In the genomic region with DNA sequence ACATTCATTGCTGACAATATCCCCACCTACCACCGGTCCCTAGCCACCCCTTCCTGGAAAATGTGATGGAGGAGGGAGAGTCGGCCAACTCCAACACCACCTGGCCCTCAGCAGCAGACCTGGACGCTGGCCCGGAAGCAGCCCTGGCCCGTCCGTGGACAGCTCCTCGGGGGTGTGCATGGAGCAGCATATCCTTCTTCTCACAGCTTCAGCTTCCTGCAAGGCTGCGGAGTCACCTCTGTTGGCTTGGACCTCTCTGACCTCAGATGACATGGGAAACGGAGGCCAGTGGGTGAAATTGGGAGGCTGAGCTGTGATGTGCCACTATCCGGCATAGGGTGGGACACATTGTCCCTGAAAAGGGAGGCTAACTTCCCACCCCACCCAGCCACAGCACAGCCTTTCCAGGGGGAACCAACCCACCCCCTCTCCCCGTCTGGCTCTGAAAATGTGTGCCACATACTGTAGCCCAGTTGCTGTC, we compare ENCODE assay signal across 17 cellular contexts. TPM values are rescaled to one million over a fixed set of nuclear protein-coding genes. Genes with fewer than 3 reads are reported as not detected.
DNase-seq lines count a peak whose midpoint lies in the region; ATAC-seq and TF ChIP-seq lines count a peak whose summit lies in the region.
"Had no signal": no experiment of that assay in that cellular context is flagged by ENCODE, and none has a peak within 500 bp of the region (broad histone marks: within the 10 kb centered on the region; RNA-seq: fewer than 3 reads in every experiment).

No MANE protein-coding gene starts in this region.

- H3K36me3 Mint-ChIP-seq in progenitor cell of endocrine pancreas (ENCODE audit: insufficient read depth), result no peaks in the 10 kb centered on the region
- H3K36me3 Mint-ChIP-seq: activated naive CD8-positive, alpha-beta T cell treated with anti-CD3 and anti-CD28 coated beads for 36 hours had no signal

- H3K27me3 ChIP-seq in adrenal gland (no peaks in the 10 kb centered on the region), right cardiac atrium (ENCODE audit: control insufficient read depth, insufficient read depth) (no peaks in the 10 kb centered on the region), skeletal muscle tissue (ENCODE audit: control insufficient read depth in 3 of 3, insufficient read depth in 3 of 3, low read length in 3 of 3) (peaks cover 0 to 6% (median 0%) of the 10 kb centered on the region in 3 donors)
- H3K27me3 ChIP-seq: tibial artery had no signal

- peak; percentile 92 to 97 for ATAC-seq in right cardiac atrium
- ATAC-seq: activated CD4-positive, CD25-positive, alpha-beta regulatory T cell treated with anti-CD3 and anti-CD28 coated beads, Interleukin-2, amount 50 U/mL, for 24 hours; HCT116; T-helper 17 cell had no signal

- DNase-seq in adrenal gland (peak; percentile 24 to 78 (median 33)), choroid plexus epithelial cell (ENCODE audit: low read depth) (peak; percentile 33), right cardiac atrium (peak; percentile 78 to 86 (median 85)), DMS79 (lab: John Stamatoyannopoulos, UW) (no peak), GF-D8 (lab: John Stamatoyannopoulos, UW) (no peak), progenitor cell of endocrine pancreas (ENCODE audit: low spot score, unreplicated experiment) (no peak), putamen (ENCODE audit: low spot score) (no peak)
- DNase-seq: activated naive CD8-positive, alpha-beta T cell treated with anti-CD3 and anti-CD28 coated beads for 36 hours; activated T-cell treated with anti-CD3 and anti-CD28 coated beads for 4 hours; cortex of kidney; DMS79 treated with DMSO at 0.1 percent for 48 hours; T-helper 17 cell had no signal

- no peak overlapping the region for H3K9ac ChIP-seq in skeletal muscle tissue (ENCODE audit: low read depth in 1 of 3, low read length in 3 of 3)

- intact Hi-C loops in adrenal gland (cut with DNase I), result no loop called here
- intact Hi-C loops in right cardiac atrium (cut with DNase I), result loop anchor here in 1 of 4 donors (10.0 kb wide), 1 partner anchor 56 kb away; no protein-coding TSS in a partner anchor

- TF ChIP-seq POLR2A in adrenal gland (IDR thresholded peaks at IDR 0.05), result no peak

- H3K4me3 ChIP-seq in adrenal gland (no peak overlapping the region), choroid plexus epithelial cell (ENCODE audit: low read depth, low read length) (no peak overlapping the region), right cardiac atrium (ENCODE audit: low read length) (no peak overlapping the region), skeletal muscle tissue (ENCODE audit: low read length in 3 of 3) (peak overlapping the region in 1 of 3 donors; percentile 15)
- H3K4me3 ChIP-seq: tibial artery had no signal

- H3K36me3 ChIP-seq in adrenal gland (replicated peaks in 1 of 2), result no peaks in the 10 kb centered on the region
- H3K36me3 ChIP-seq in skeletal muscle tissue (ENCODE audit: control insufficient read depth in 3 of 3, insufficient read depth in 3 of 3, low read length in 3 of 3), result no peaks in the 10 kb centered on the region
- H3K36me3 ChIP-seq: neutrophil, tibial artery had no signal

- no peaks in the 10 kb centered on the region for H3K4me1 Mint-ChIP-seq in progenitor cell of endocrine pancreas (ENCODE audit: low read depth)

- H3K27me3 Mint-ChIP-seq in progenitor cell of endocrine pancreas, result peaks cover 4% of the 10 kb centered on the region
- H3K27me3 Mint-ChIP-seq: T-helper 17 cell had no signal

- H3K27ac ChIP-seq in adrenal gland (peak overlapping the region in 1 of 5 donors; percentile 57), right cardiac atrium (ENCODE audit: low read length) (peak overlapping the region; percentile 13), skeletal muscle tissue (ENCODE audit: low read depth, low read length) (peak overlapping the region; percentile 47)
- H3K27ac ChIP-seq: neutrophil, tibial artery had no signal

- H3K9me3 ChIP-seq in adrenal gland (replicated peaks in 1 of 3), result no peaks in the 10 kb centered on the region
- no peaks in the 10 kb centered on the region for H3K9me3 ChIP-seq in right cardiac atrium (ENCODE audit: control insufficient read depth, low read length)
- no peaks in the 10 kb centered on the region for H3K9me3 ChIP-seq in skeletal muscle tissue (ENCODE audit: control insufficient read depth in 3 of 3, low read length in 3 of 3)
- H3K9me3 ChIP-seq: neutrophil, tibial artery had no signal

- no peak overlapping the region for H3K4me3 Mint-ChIP-seq in progenitor cell of endocrine pancreas (ENCODE audit: low read depth)
- H3K4me3 Mint-ChIP-seq: activated naive CD8-positive, alpha-beta T cell treated with anti-CD3 and anti-CD28 coated beads for 36 hours; T-helper 17 cell had no signal

- H3K9me3 Mint-ChIP-seq in progenitor cell of endocrine pancreas (ENCODE audit: low read depth), result no peaks in the 10 kb centered on the region
- H3K9me3 Mint-ChIP-seq: activated naive CD8-positive, alpha-beta T cell treated with anti-CD3 and anti-CD28 coated beads for 36 hours had no signal

- H3K27ac Mint-ChIP-seq in progenitor cell of endocrine pancreas, result no peak overlapping the region
- H3K27ac Mint-ChIP-seq: activated naive CD8-positive, alpha-beta T cell treated with anti-CD3 and anti-CD28 coated beads for 36 hours; T-helper 17 cell had no signal

- WGBS in adrenal gland, 4 donors, result 42 to 52% (median 47%) methylated on average over 6 to 11 of the region's 11 CpGs
- 23% methylated on average over 11 of the region's 11 CpGs for WGBS in right cardiac atrium

- H3K4me1 ChIP-seq in adrenal gland (replicated peaks in 1 of 2) (no peaks in the 10 kb centered on the region), right cardiac atrium (ENCODE audit: control insufficient read depth, insufficient read depth, low read length) (no peaks in the 10 kb centered on the region), skeletal muscle tissue (ENCODE audit: control insufficient read depth in 3 of 3, insufficient read depth in 3 of 3, low read length in 3 of 3) (peaks cover 6 to 12% (median 7%) of the 10 kb centered on the region in 3 donors)

- TF ChIP-seq CTCF in adrenal gland (IDR thresholded peaks at IDR 0.05), result no peak
- TF ChIP-seq CTCF in choroid plexus epithelial cell (conservative IDR thresholded peaks at IDR 0.05; ENCODE audit: low read depth, low read length), result no peak
- TF ChIP-seq CTCF in progenitor cell of endocrine pancreas (IDR thresholded peaks at IDR 0.05; ENCODE audit: unreplicated experiment), result no peak

RNA-seq across cellular contexts. Expression of a gene that starts 42.9 kb away (rescaled TPM):
- total RNA-seq in adrenal gland (100 to 1,000 TPM in 5 of 8 donors, 10 to 100 TPM in 3; 73.0 to 164 (median 110) TPM), right cardiac atrium (10 to 100 TPM; 38.1 to 57.0 (median 48.4) TPM), skeletal muscle tissue (55.8 TPM), progenitor cell of endocrine pancreas (98.9 and 103 TPM in 2 replicates)
- polyA plus RNA-seq in adrenal gland (10 to 100 TPM; 61.8 to 89.8 (median 81.0) TPM), right cardiac atrium (36.8 TPM)

Comparison
In these comparisons a context has a peak if more than half of its experiments do, and no peak if none do; other contexts are left out.
1. DNase-seq: peak in adrenal gland (7 of 7), choroid plexus epithelial cell (single experiment) and right cardiac atrium (3 of 3); none in DMS79 (single experiment), GF-D8 (single experiment), progenitor cell of endocrine pancreas (single experiment) and putamen (single experiment).